1 cellular context compared by ENCODE assay signal in genomic region chr18:74292982-74293381, GRCh38.
TF ChIP-seq lines count a peak whose summit lies in the region.

No MANE protein-coding gene starts in this region.

TF ChIP-seq in HepG2, 621 proteins besides CTCF, POLR2A, EP300 and RAD21:
- TF ChIP-seq ZSCAN30 (CRISPR knock-in tag; IDR thresholded peaks at IDR 0.05), result 0 out of 2 replicates have a peak, but pooled peaks have one; percentile 28
- TF ChIP-seq ZNF280D (CRISPR knock-in tag; IDR thresholded peaks at IDR 0.05), result peak; percentile 46; the same call in 1 of the 2 replicates
- 0 out of 2 replicates have a peak, but pooled peaks have one; percentile 13 for TF ChIP-seq NAIF1 (CRISPR knock-in tag; IDR thresholded peaks at IDR 0.05; ENCODE audit: borderline replicate concordance)
TF ChIP-seq in HepG2: peak in this region for 3; not testable (repeated sequence) for 618.
